In the genomic region with DNA sequence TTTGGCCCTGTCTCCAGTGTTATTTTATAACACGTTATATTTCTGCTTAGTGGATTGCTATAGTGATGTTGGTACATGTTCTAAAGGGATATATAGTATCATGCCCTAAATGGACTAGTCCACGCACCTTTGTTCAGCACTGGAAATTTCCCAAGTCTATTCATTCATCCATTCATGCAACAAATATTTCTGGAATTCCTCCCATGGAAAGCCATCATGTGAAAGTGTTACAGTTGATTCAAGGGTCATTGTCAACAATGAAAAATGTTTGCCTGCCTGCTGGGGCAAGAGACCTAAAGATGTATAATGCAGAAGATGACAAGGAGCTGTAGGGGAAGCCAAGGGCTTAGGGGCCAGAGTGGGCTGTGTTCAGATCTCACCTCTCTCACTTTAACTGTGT, we compare ENCODE assay signal across 14 cellular contexts. TPM values are rescaled to one million over a fixed set of nuclear protein-coding genes. Genes with fewer than 3 reads are reported as not detected.
DNase-seq lines count a peak whose midpoint lies in the region; ATAC-seq and TF ChIP-seq lines count a peak whose summit lies in the region.
"Had no signal": no experiment of that assay in that cellular context is flagged by ENCODE, and none has a peak within 500 bp of the region (broad histone marks: within the 10 kb centered on the region; RNA-seq: fewer than 3 reads in every experiment).

No MANE protein-coding gene starts in this region.

- intact Hi-C loops in OCI-LY7 (cut with micrococcal nuclease; ENCODE audit: unreplicated experiment): no loop called here

- H3K36me3 ChIP-seq in GM23248 (ENCODE audit: low read depth): no peaks in the 10 kb centered on the region
- no peaks in the 10 kb centered on the region for H3K36me3 ChIP-seq in SJSA1
- H3K36me3 ChIP-seq in fibroblast of lung (ENCODE audit: control insufficient read depth, insufficient read depth, low read length): no peaks in the 10 kb centered on the region
- H3K36me3 ChIP-seq in OCI-LY7 (ENCODE audit: insufficient read depth, low read length): no peaks in the 10 kb centered on the region
- H3K36me3 ChIP-seq: ovary had no signal

- H3K9me3 ChIP-seq in GM23248 (ENCODE audit: low read depth) (no peaks in the 10 kb centered on the region), SJSA1 (replicated peaks) (no peaks in the 10 kb centered on the region), fibroblast of lung (ENCODE audit: control insufficient read depth, insufficient read depth, low read depth, low read length) (no peaks in the 10 kb centered on the region), OCI-LY7 (ENCODE audit: low read length) (no peaks in the 10 kb centered on the region)
- H3K9me3 ChIP-seq: ovary had no signal

- H3K4me3 ChIP-seq in GM23248 (no peak overlapping the region), SJSA1 (no peak overlapping the region), fibroblast of lung (replicated peaks in 1 of 4; ENCODE audit: control extremely low read depth in 1 of 4, insufficient read depth in 1 of 4, low read depth in 3 of 4, low read length in 4 of 4) (no peak overlapping the region), retinal pigment epithelial cell (ENCODE audit: low read length) (no peak overlapping the region), OCI-LY7 (ENCODE audit: low read depth, low read length, poor library complexity, severe bottlenecking) (no peak overlapping the region)
- H3K4me3 ChIP-seq: ovary had no signal

- H3K9me3 Mint-ChIP-seq in activated CD8-positive, alpha-beta T cell treated with anti-CD3 and anti-CD28 coated beads, Interleukin-2, amount 10 ng/mL, durations not matched to agents 7 days and 5 days (ENCODE audit: insufficient read depth): no peaks in the 10 kb centered on the region
- H3K9me3 Mint-ChIP-seq in activated naive CD4-positive, alpha-beta T cell treated with anti-CD3 and anti-CD28 coated beads, Interleukin-2, amount 10 ng/mL, durations not matched to agents 7 days and 5 days: peaks cover 4% of the 10 kb centered on the region
- H3K9me3 Mint-ChIP-seq: activated CD4-positive, alpha-beta T cell treated with anti-CD3 and anti-CD28 coated beads, Interleukin-2, amount 10 ng/mL, durations not matched to agents 7 days and 5 days; activated naive CD4-positive, alpha-beta T cell treated with anti-CD3 and anti-CD28 coated beads for 36 hours had no signal

- POLR2A ChIA-PET in OCI-LY7 (lab: Charles Lee): no interaction called here
- POLR2A ChIA-PET in activated CD8-positive, alpha-beta T cell treated with anti-CD3 and anti-CD28 coated beads, Interleukin-2, amount 10 ng/mL, durations not matched to agents 7 days and 5 days (lab: Charles Lee): no interaction called here

- H3K9me2 ChIP-seq in GM23248 (ENCODE audit: insufficient read depth): no peaks in the 10 kb centered on the region
- H3K9me2 ChIP-seq in OCI-LY7 (ENCODE audit: insufficient read depth, low read length): no peaks in the 10 kb centered on the region

- H3K27ac ChIP-seq in GM23248: peak overlapping the region; percentile 25; the same call in 1 of the 2 replicates
- peak overlapping the region; percentile 79 for H3K27ac ChIP-seq in SJSA1
- H3K27ac ChIP-seq in fibroblast of lung (ENCODE audit: insufficient read depth, low read length): no peak overlapping the region
- no peak overlapping the region for H3K27ac ChIP-seq in OCI-LY7 (ENCODE audit: low read depth, low read length, poor library complexity, severe bottlenecking)
- H3K27ac ChIP-seq: ovary had no signal

- peaks cover 19% of the 10 kb centered on the region for H3K4me1 Mint-ChIP-seq in activated CD8-positive, alpha-beta T cell treated with anti-CD3 and anti-CD28 coated beads, Interleukin-2, amount 10 ng/mL, durations not matched to agents 7 days and 5 days (ENCODE audit: low read depth)
- H3K4me1 Mint-ChIP-seq in activated naive CD4-positive, alpha-beta T cell treated with anti-CD3 and anti-CD28 coated beads, Interleukin-2, amount 10 ng/mL, durations not matched to agents 7 days and 5 days: peaks cover 14% of the 10 kb centered on the region

- BruUV-seq in OCI-LY7 (replicated peaks; lab: Mats Ljungman, UMichigan): no TSS peak

- no peaks in the 10 kb centered on the region for H3K27me3 ChIP-seq in GM23248 (replicated peaks; ENCODE audit: insufficient read depth)
- no peaks in the 10 kb centered on the region for H3K27me3 ChIP-seq in SJSA1 (replicated peaks)
- no peaks in the 10 kb centered on the region for H3K27me3 ChIP-seq in fibroblast of lung (ENCODE audit: control insufficient read depth, insufficient read depth, low read length)
- H3K27me3 ChIP-seq: ovary had no signal

- H3K9ac ChIP-seq in GM23248 (no peak overlapping the region), fibroblast of lung (ENCODE audit: insufficient read depth, low read length) (no peak overlapping the region)

- no peak for TF ChIP-seq CTCF in fibroblast of lung (conservative IDR thresholded peaks at IDR 0.05 in 1 of 2, IDR thresholded peaks at IDR 0.05 in 1 of 2; ENCODE audit: low read depth in 1 of 2, low read length in 2 of 2)
- TF ChIP-seq CTCF in retinal pigment epithelial cell (conservative IDR thresholded peaks at IDR 0.05; ENCODE audit: low read depth, low read length): no peak
- TF ChIP-seq CTCF in OCI-LY7 (conservative IDR thresholded peaks at IDR 0.05; ENCODE audit: low read length): no peak

- H2AFZ ChIP-seq in GM23248: no peak overlapping the region
- H2AFZ ChIP-seq in fibroblast of lung (ENCODE audit: low read length): no peak overlapping the region
- H2AFZ ChIP-seq in OCI-LY7 (ENCODE audit: low read length): no peak overlapping the region

- no peak overlapping the region for H3K4me3 Mint-ChIP-seq in activated CD8-positive, alpha-beta T cell treated with anti-CD3 and anti-CD28 coated beads, Interleukin-2, amount 10 ng/mL, durations not matched to agents 7 days and 5 days
- no peak overlapping the region for H3K4me3 Mint-ChIP-seq in activated naive CD4-positive, alpha-beta T cell treated with anti-CD3 and anti-CD28 coated beads, Interleukin-2, amount 10 ng/mL, durations not matched to agents 7 days and 5 days
- H3K4me3 Mint-ChIP-seq: activated CD4-positive, alpha-beta T cell treated with anti-CD3 and anti-CD28 coated beads, Interleukin-2, amount 10 ng/mL, durations not matched to agents 7 days and 5 days; activated naive CD4-positive, alpha-beta T cell treated with anti-CD3 and anti-CD28 coated beads for 36 hours had no signal

- H3K4me1 ChIP-seq in GM23248 (ENCODE audit: insufficient read depth): peaks cover 11% of the 10 kb centered on the region
- H3K4me1 ChIP-seq in SJSA1 (replicated peaks): peaks cover 29% of the 10 kb centered on the region
- H3K4me1 ChIP-seq in fibroblast of lung (ENCODE audit: control insufficient read depth, extremely low read depth, insufficient read depth, low read length): no peaks in the 10 kb centered on the region
- no peaks in the 10 kb centered on the region for H3K4me1 ChIP-seq in OCI-LY7 (ENCODE audit: insufficient read depth, low read length, poor library complexity, severe bottlenecking)

- in situ Hi-C loops in GM23248 (cut with MboI): no loop called here

- DNase-seq in GM23248: peak; percentile 82
- DNase-seq in SJSA1 (ENCODE audit: low read depth in 1 of 2, low spot score in 2 of 2): peak; percentile 52 to 84
- peak; percentile 79 to 90 for DNase-seq in fibroblast of lung (ENCODE audit: low read depth in 2 of 2)
- peak; percentile 93 for DNase-seq in retinal pigment epithelial cell (ENCODE audit: low read depth)
- DNase-seq in OCI-LY7 (ENCODE audit: low spot score): no peak
- no peak for DNase-seq in epidermal melanocyte (ENCODE audit: insufficient read length, low spot score)
- DNase-seq in activated CD8-positive, alpha-beta T cell treated with anti-CD3 and anti-CD28 coated beads, Interleukin-2, amount 10 ng/mL, durations not matched to agents 7 days and 5 days: no peak
- DNase-seq in activated naive CD4-positive, alpha-beta T cell treated with anti-CD3 and anti-CD28 coated beads, Interleukin-2, amount 10 ng/mL, durations not matched to agents 7 days and 5 days: no peak
- DNase-seq: activated CD4-positive, alpha-beta T cell treated with anti-CD3 and anti-CD28 coated beads, Interleukin-2, amount 10 ng/mL, durations not matched to agents 7 days and 5 days; activated naive CD4-positive, alpha-beta T cell treated with anti-CD3 and anti-CD28 coated beads for 36 hours; Karpas-422; NCI-H345; ovary; stimulated activated CD4-positive, alpha-beta T cell treated with anti-CD3 and anti-CD28 coated beads, Interleukin-4, amount 100 ng/mL, for 24 hours had no signal

- CTCF ChIA-PET in OCI-LY7 (lab: Charles Lee; ENCODE audit: unreplicated experiment): no interaction called here
- CTCF ChIA-PET in activated CD8-positive, alpha-beta T cell treated with anti-CD3 and anti-CD28 coated beads, Interleukin-2, amount 10 ng/mL, durations not matched to agents 7 days and 5 days (lab: Charles Lee): no interaction called here
- CTCF ChIA-PET in activated naive CD4-positive, alpha-beta T cell treated with anti-CD3 and anti-CD28 coated beads, Interleukin-2, amount 10 ng/mL, durations not matched to agents 7 days and 5 days (lab: Charles Lee): no interaction called here

- H3K4me2 ChIP-seq in GM23248 (ENCODE audit: unreplicated experiment) (peak overlapping the region; percentile 34), fibroblast of lung (ENCODE audit: extremely low read depth, insufficient read depth, low read length) (no peak overlapping the region), OCI-LY7 (ENCODE audit: low read length) (no peak overlapping the region)

- H3K79me2 ChIP-seq in GM23248 (ENCODE audit: insufficient read depth) (no peaks in the 10 kb centered on the region), fibroblast of lung (ENCODE audit: control insufficient read depth, insufficient read depth, low read length) (no peaks in the 10 kb centered on the region), OCI-LY7 (ENCODE audit: insufficient read depth, low read depth, low read length) (no peaks in the 10 kb centered on the region)

- WGBS in GM23248 (ENCODE audit: low coverage in 1 of 2, low lambda C conversion rate in 2 of 2, missing lambda C conversion rate in 2 of 2), 2 experiments: 60 to 61% methylated on average over 2 of the region's 2 CpGs

- H3F3A ChIP-seq in GM23248 (ENCODE audit: insufficient read depth): no peaks in the 10 kb centered on the region

- H3K36me3 Mint-ChIP-seq in activated CD8-positive, alpha-beta T cell treated with anti-CD3 and anti-CD28 coated beads, Interleukin-2, amount 10 ng/mL, durations not matched to agents 7 days and 5 days (ENCODE audit: low read depth): no peaks in the 10 kb centered on the region
- no peaks in the 10 kb centered on the region for H3K36me3 Mint-ChIP-seq in activated naive CD4-positive, alpha-beta T cell treated with anti-CD3 and anti-CD28 coated beads, Interleukin-2, amount 10 ng/mL, durations not matched to agents 7 days and 5 days

- no peak overlapping the region for H3K27ac Mint-ChIP-seq in activated CD8-positive, alpha-beta T cell treated with anti-CD3 and anti-CD28 coated beads, Interleukin-2, amount 10 ng/mL, durations not matched to agents 7 days and 5 days
- no peak overlapping the region for H3K27ac Mint-ChIP-seq in activated naive CD4-positive, alpha-beta T cell treated with anti-CD3 and anti-CD28 coated beads, Interleukin-2, amount 10 ng/mL, durations not matched to agents 7 days and 5 days
- H3K27ac Mint-ChIP-seq: activated CD4-positive, alpha-beta T cell treated with anti-CD3 and anti-CD28 coated beads, Interleukin-2, amount 10 ng/mL, durations not matched to agents 7 days and 5 days; activated naive CD4-positive, alpha-beta T cell treated with anti-CD3 and anti-CD28 coated beads for 36 hours had no signal

- no peak for ATAC-seq in activated CD8-positive, alpha-beta T cell treated with anti-CD3 and anti-CD28 coated beads, Interleukin-2, amount 10 ng/mL, durations not matched to agents 7 days and 5 days

- peaks cover 8% of the 10 kb centered on the region for H3K27me3 Mint-ChIP-seq in activated CD8-positive, alpha-beta T cell treated with anti-CD3 and anti-CD28 coated beads, Interleukin-2, amount 10 ng/mL, durations not matched to agents 7 days and 5 days (ENCODE audit: low read depth)
- no peaks in the 10 kb centered on the region for H3K27me3 Mint-ChIP-seq in activated naive CD4-positive, alpha-beta T cell treated with anti-CD3 and anti-CD28 coated beads, Interleukin-2, amount 10 ng/mL, durations not matched to agents 7 days and 5 days

- H4K20me1 ChIP-seq in GM23248 (ENCODE audit: insufficient read depth) (no peaks in the 10 kb centered on the region), fibroblast of lung (ENCODE audit: control insufficient read depth, extremely low read depth, insufficient read depth, low read length) (no peaks in the 10 kb centered on the region), OCI-LY7 (ENCODE audit: insufficient read depth, low read length) (no peaks in the 10 kb centered on the region)

RNA-seq across cellular contexts. Expression of gene HSPH1, which starts 10.8 kb away (rescaled TPM):
- total RNA-seq in GM23248 (2014; rRNA removed; shearing (Covaris generic)): 35.5 and 35.9 TPM in 2 replicates
- polyA plus RNA-seq in GM23248 (2016; fragmentation: Nextera tagmentation; extraction: Ambion mirVana): 46.7 and 46.8 TPM in 2 replicates
- 84.9 and 90.3 TPM in 2 replicates for total RNA-seq in SJSA1 (2014; rRNA removed; shearing (Covaris generic))
- 40.6 and 43.1 TPM in 2 replicates for total RNA-seq in fibroblast of lung
- 34.4 and 59.1 TPM in 2 replicates for polyA plus RNA-seq in fibroblast of lung
- 31.3 and 61.5 TPM in 2 replicates for polyA plus RNA-seq in fibroblast of lung (2012)
- 2.2 and 2.3 TPM in 2 replicates for polyA minus RNA-seq in fibroblast of lung (ENCODE audit: low replicate concordance)
- total RNA-seq in OCI-LY7 (2014; rRNA removed; shearing (Covaris generic)): 89.6 and 110 TPM in 2 replicates
- total RNA-seq in OCI-LY7 (2022): 120 and 176 TPM in 2 replicates
- 100 to 1,000 TPM; 139 to 140 TPM for total RNA-seq in activated CD8-positive, alpha-beta T cell treated with anti-CD3 and anti-CD28 coated beads, Interleukin-2, amount 10 ng/mL, durations not matched to agents 7 days and 5 days

RNA-seq across cellular contexts. Expression of gene B3GLCT, which starts 27.2 kb away (rescaled TPM):
- total RNA-seq in GM23248 (2014; rRNA removed; shearing (Covaris generic)): 18.3 and 20.2 TPM in 2 replicates
- polyA plus RNA-seq in GM23248 (2016; fragmentation: Nextera tagmentation; extraction: Ambion mirVana) (14.9 and 16.1 TPM in 2 replicates), fibroblast of lung (4.3 and 4.4 TPM in 2 replicates)
- 19.5 and 22.3 TPM in 2 replicates for total RNA-seq in SJSA1 (2014; rRNA removed; shearing (Covaris generic))
- total RNA-seq in fibroblast of lung (6.7 and 7.8 TPM in 2 replicates), OCI-LY7 (2022) (3.9 and 4.3 TPM in 2 replicates)
- 4.0 and 4.5 TPM in 2 replicates for polyA plus RNA-seq in fibroblast of lung (2012)
- polyA minus RNA-seq in fibroblast of lung (ENCODE audit: low replicate concordance): 0.27 and 2.8 TPM in 2 replicates
- total RNA-seq in OCI-LY7 (2014; rRNA removed; shearing (Covaris generic)): 3.6 and 3.7 TPM in 2 replicates
- 1 to 10 TPM; 5.0 to 5.5 TPM for total RNA-seq in activated CD8-positive, alpha-beta T cell treated with anti-CD3 and anti-CD28 coated beads, Interleukin-2, amount 10 ng/mL, durations not matched to agents 7 days and 5 days

Comparison
In these comparisons a context has a peak if more than half of its experiments do, and no peak if none do; other contexts are left out.
1. DNase-seq: peak in GM23248 (single experiment), SJSA1 (2 of 2), fibroblast of lung (2 of 2) and retinal pigment epithelial cell (single experiment); none in OCI-LY7 (single experiment), epidermal melanocyte (single experiment), activated CD8-positive, alpha-beta T cell treated with anti-CD3 and anti-CD28 coated beads, Interleukin-2, amount 10 ng/mL, durations not matched to agents 7 days and 5 days (single experiment) and activated naive CD4-positive, alpha-beta T cell treated with anti-CD3 and anti-CD28 coated beads, Interleukin-2, amount 10 ng/mL, durations not matched to agents 7 days and 5 days (single experiment).
2. H3K27ac ChIP-seq: peak in GM23248 (single experiment) and SJSA1 (single experiment); none in fibroblast of lung (single experiment) and OCI-LY7 (single experiment).